28 cellular contexts compared by ENCODE assay signal in genomic region chr7:1098243-1099153, GRCh38. TPM values are rescaled to one million over a fixed set of nuclear protein-coding genes. Genes with fewer than 3 reads are reported as not detected.
"Had no signal": no experiment of that assay in that cellular context is flagged by ENCODE, and none has a peak within 500 bp of the region (broad histone marks: within the 10 kb centered on the region; RNA-seq: fewer than 3 reads in every experiment).

No MANE protein-coding gene starts in this region.

- ATAC-seq: activated CD4-positive, alpha-beta T cell treated with anti-CD3 and anti-CD28 coated beads for 36 hours; gastroesophageal sphincter; left ventricle myocardium superior; naive thymus-derived CD8-positive, alpha-beta T cell; pancreas; psoas muscle; WTC11 had no signal

- H3K27ac ChIP-seq: breast epithelium, colonic mucosa, epithelial cell of prostate, gastroesophageal sphincter, neutrophil, pancreas, psoas muscle, right atrium auricular region, stomach, suprapubic skin, tibial nerve, vagina had no signal

- H3K4me1 Mint-ChIP-seq: endodermal cell, WTC11 had no signal

- H3K9me3 Mint-ChIP-seq: activated naive CD8-positive, alpha-beta T cell treated with anti-CD3 and anti-CD28 coated beads, Interleukin-2, amount 10 ng/mL, durations not matched to agents 7 days and 5 days had no signal

- H3K27ac Mint-ChIP-seq: activated CD4-positive, alpha-beta memory T cell treated with anti-CD3 and anti-CD28 coated beads for 36 hours; activated CD4-positive, alpha-beta T cell treated with anti-CD3 and anti-CD28 coated beads for 36 hours; activated naive CD8-positive, alpha-beta T cell treated with anti-CD3 and anti-CD28 coated beads, Interleukin-2, amount 10 ng/mL, durations not matched to agents 7 days and 5 days; endodermal cell; mesothelial cell of epicardium had no signal

- H3K9me3 ChIP-seq: breast epithelium, colonic mucosa, gastroesophageal sphincter, neutrophil, pancreas, psoas muscle, right atrium auricular region, stomach, suprapubic skin, tibial nerve, vagina had no signal

- H3K27me3 Mint-ChIP-seq: activated CD4-positive, alpha-beta memory T cell treated with anti-CD3 and anti-CD28 coated beads for 36 hours; activated CD4-positive, alpha-beta T cell treated with anti-CD3 and anti-CD28 coated beads for 36 hours; activated naive CD8-positive, alpha-beta T cell treated with anti-CD3 and anti-CD28 coated beads, Interleukin-2, amount 10 ng/mL, durations not matched to agents 7 days and 5 days; naive thymus-derived CD8-positive, alpha-beta T cell had no signal

- H3K27me3 ChIP-seq: breast epithelium, colonic mucosa, gastroesophageal sphincter, neutrophil, pancreas, right atrium auricular region, stomach, suprapubic skin, tibial nerve, vagina had no signal

- H3K36me3 ChIP-seq: breast epithelium, colonic mucosa, neutrophil, pancreas, right atrium auricular region, vagina had no signal

- FAIRE-seq: pancreas had no signal

- H3K4me3 ChIP-seq: breast epithelium, colonic mucosa, gastroesophageal sphincter, pancreas, psoas muscle, right atrium auricular region, stomach, suprapubic skin, tibial nerve, vagina had no signal

- H3K4me1 ChIP-seq: colonic mucosa had no signal

- DNase-seq: activated CD4-positive, alpha-beta memory T cell treated with anti-CD3 and anti-CD28 coated beads for 36 hours; activated CD4-positive, alpha-beta T cell treated with anti-CD3 and anti-CD28 coated beads for 36 hours; activated naive CD4-positive, alpha-beta T cell treated with Interleukin-2 at 50 U/mL for 16 hours; activated naive CD8-positive, alpha-beta T cell treated with anti-CD3 and anti-CD28 coated beads, Interleukin-2, amount 10 ng/mL, durations not matched to agents 7 days and 5 days; activated T-cell treated with anti-CD3 and anti-CD28 coated beads, Interleukin-2, amount 50 U/mL, for 48 hours; amniotic stem cell; colonic mucosa; endodermal cell; head of caudate nucleus; hypothalamus; left ventricle myocardium superior; mammary epithelial cell; naive thymus-derived CD8-positive, alpha-beta T cell; stimulated activated CD4-positive, alpha-beta T cell treated with anti-CD3 and anti-CD28 coated beads, Interleukin-1b, Interleukin-23, amount 100 ng/mL, for 48 hours; stomach; T1000 had no signal

- H3K4me3 Mint-ChIP-seq: activated CD4-positive, alpha-beta memory T cell treated with anti-CD3 and anti-CD28 coated beads for 36 hours; activated CD4-positive, alpha-beta T cell treated with anti-CD3 and anti-CD28 coated beads for 36 hours; activated naive CD8-positive, alpha-beta T cell treated with anti-CD3 and anti-CD28 coated beads, Interleukin-2, amount 10 ng/mL, durations not matched to agents 7 days and 5 days; endodermal cell; mesothelial cell of epicardium; naive thymus-derived CD8-positive, alpha-beta T cell; WTC11 had no signal

RNA-seq across cellular contexts. Expression of gene GPER1, which starts 10.6 kb away (rescaled TPM):
- total RNA-seq: activated CD4-positive, alpha-beta T cell treated with anti-CD3 and anti-CD28 coated beads for 36 hours had no signal
